In the genomic region with DNA sequence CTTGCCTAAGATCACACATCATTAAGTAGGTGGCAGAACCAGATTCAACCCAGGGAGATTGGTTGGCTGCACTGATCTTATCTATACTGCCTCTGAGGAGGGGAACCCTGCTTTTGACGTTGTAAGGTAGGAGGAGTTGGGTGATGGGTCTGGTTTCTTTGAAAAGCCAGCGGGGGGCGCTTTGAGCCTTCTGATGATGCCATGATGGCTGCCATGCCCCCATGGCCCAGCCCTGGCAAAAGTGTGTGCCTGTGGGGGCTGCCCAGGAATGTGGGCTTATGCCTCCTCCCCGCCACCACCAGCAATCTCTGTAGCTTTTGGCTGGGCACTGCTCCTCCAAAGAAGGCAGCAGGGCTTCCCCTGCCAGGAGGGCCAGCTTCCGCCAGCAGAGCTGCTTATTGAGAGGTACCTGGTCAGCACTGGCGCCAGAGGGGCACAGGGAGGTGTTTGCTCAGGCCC, we compare ENCODE assay signal across 8 cellular contexts.
A peak's percentile ranks its signal among the peaks of the same experiment; 100 is the strongest.
DNase-seq lines count a peak whose midpoint lies in the region; ATAC-seq and TF ChIP-seq lines count a peak whose summit lies in the region.

No MANE protein-coding gene starts in this region.

- TF ChIP-seq CTCF in GM20000 (IDR thresholded peaks at IDR 0.05; ENCODE audit: extremely low read depth, missing control alignments) = no peak

- peak; percentile 60 for DNase-seq in DMS 273 (lab: John Stamatoyannopoulos, UW; ENCODE audit: unreplicated experiment)
- no peak for DNase-seq in DMS 273 treated with DMSO at 0.1 percent for 48 hours (lab: John Stamatoyannopoulos, UW)
- DNase-seq in GM20000 (ENCODE audit: low spot score) = peak; percentile 38
- peak; percentile 23 for DNase-seq in UCSD-AML1 (lab: John Stamatoyannopoulos, UW; ENCODE audit: unreplicated experiment)
- no peak for DNase-seq in left lobe of liver (ENCODE audit: low spot score)
- no peak for DNase-seq in DMS79 (lab: John Stamatoyannopoulos, UW)
- DNase-seq in cerebellar nuclear complex (lab: John Stamatoyannopoulos, UW) = no peak
- DNase-seq in DMS153 (lab: John Stamatoyannopoulos, UW) = no peak

- ATAC-seq in left lobe of liver = peak; percentile 52

Comparison
In these comparisons a context has a peak if more than half of its experiments do, and no peak if none do; other contexts are left out.
1. DNase-seq: peak in DMS 273 (single experiment), GM20000 (single experiment) and UCSD-AML1 (single experiment); none in DMS 273 treated with DMSO at 0.1 percent for 48 hours (single experiment), left lobe of liver (single experiment), DMS79 (single experiment), cerebellar nuclear complex (0 of 2) and DMS153 (single experiment).